1 cellular context compared by ENCODE assay signal in the genomic region with DNA sequence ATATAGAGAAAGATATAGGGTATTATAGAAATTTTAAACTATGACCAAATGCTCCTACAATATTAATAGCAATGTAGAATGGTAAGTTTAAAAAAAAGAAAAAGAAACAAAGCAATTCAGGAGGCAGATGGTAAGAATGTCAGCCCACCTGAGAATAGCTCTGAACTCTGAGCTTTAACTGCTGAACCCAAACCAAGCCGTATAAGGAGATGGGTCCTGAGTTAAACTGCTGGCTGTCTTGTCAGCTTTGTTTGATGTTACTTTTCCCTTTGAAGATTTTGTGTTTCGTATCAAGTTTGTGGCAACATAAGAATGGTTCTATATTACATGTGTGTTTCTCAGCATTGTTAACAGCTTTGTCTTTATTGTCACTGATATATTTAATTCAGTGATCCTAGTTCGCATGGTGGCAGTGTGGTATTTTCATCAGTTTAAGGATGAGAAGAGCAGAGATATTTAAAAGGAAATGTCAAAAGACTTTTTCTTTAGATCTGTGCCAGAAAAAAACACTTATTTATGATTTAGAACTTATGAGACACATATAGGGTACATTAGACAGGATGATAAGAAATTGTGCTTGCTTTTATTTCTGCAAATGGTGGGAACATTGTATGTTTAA.
TF ChIP-seq lines count a peak whose summit lies in the region.

No MANE protein-coding gene starts in this region.

TF ChIP-seq in H1, 55 proteins besides CTCF, POLR2A, EP300 and RAD21:
- TF ChIP-seq PHF8 (conservative IDR thresholded peaks at IDR 0.05; ENCODE audit: low read depth, low read length): no peak
- TF ChIP-seq SRF (IDR thresholded peaks at IDR 0.05; ENCODE audit: low read depth, low read length): peak; percentile 28; the same call in 1 of the 2 replicates
TF ChIP-seq in H1: peak in this region for 1.
